28 cellular contexts compared by ENCODE assay signal in genomic region chr11:68242616-68243015, GRCh38.
"Had no signal": no experiment of that assay in that cellular context is flagged by ENCODE, and none has a peak within 500 bp of the region (broad histone marks: within the 10 kb centered on the region; RNA-seq: fewer than 3 reads in every experiment).

No MANE protein-coding gene starts in this region.

- H3K27ac Mint-ChIP-seq: stimulated activated effector memory CD8-positive, alpha-beta T cell treated with anti-CD3 and anti-CD28 coated beads, Interleukin-12 subunit alpha, Interleukin-12 subunit beta, amount 100 ng/mL, for 72 hours; stimulated activated memory B cell treated with anti-CD40 and anti-IgM and Interleukin-4, amounts not matched to agents 10 μg/mL and 1 μg/mL and 100 μg/mL, for 72 hours; stimulated activated naive B cell treated with anti-CD40 and anti-IgM and Interleukin-4, amounts not matched to agents 10 μg/mL and 1 μg/mL and 100 μg/mL, for 72 hours; stimulated activated naive CD8-positive, alpha-beta T cell treated with anti-CD3 and anti-CD28 coated beads, Interleukin-15, amount 100 ng/mL, for 72 hours; stimulated activated naive CD8-positive, alpha-beta T cell treated with anti-CD3 and anti-CD28 coated beads, Interleukin-15, Interleukin-2, amounts not matched to agents 100 ng/mL and 50 ng/mL, for 24 hours; type B pancreatic cell had no signal

- H3K36me3 ChIP-seq: stomach, suprapubic skin, thoracic aorta, thyroid gland, tibial artery, tibial nerve, transverse colon, upper lobe of left lung, upper lobe of right lung, uterus, vagina had no signal

- FAIRE-seq: urothelium cell line had no signal

- H3K36me3 Mint-ChIP-seq: stimulated activated effector memory CD8-positive, alpha-beta T cell treated with anti-CD3 and anti-CD28 coated beads, Interleukin-12 subunit alpha, Interleukin-12 subunit beta, amount 100 ng/mL, for 72 hours; stimulated activated memory B cell treated with anti-CD40 and anti-IgM and Interleukin-4, amounts not matched to agents 10 μg/mL and 1 μg/mL and 100 μg/mL, for 72 hours; type B pancreatic cell had no signal

- H3K27ac ChIP-seq: stomach, suprapubic skin, testis, thoracic aorta, thyroid gland, tibial artery, tibial nerve, transverse colon, upper lobe of left lung, upper lobe of right lung, uterus, vagina had no signal

- H3K4me1 ChIP-seq: stomach, suprapubic skin, testis, thyroid gland, tibial artery, tibial nerve, transverse colon, upper lobe of left lung, upper lobe of right lung, uterus, vagina had no signal

- H3K9me3 Mint-ChIP-seq: stimulated activated effector memory CD8-positive, alpha-beta T cell treated with anti-CD3 and anti-CD28 coated beads, Interleukin-12 subunit alpha, Interleukin-12 subunit beta, amount 100 ng/mL, for 72 hours; stimulated activated memory B cell treated with anti-CD40 and anti-IgM and Interleukin-4, amounts not matched to agents 10 μg/mL and 1 μg/mL and 100 μg/mL, for 72 hours; stimulated activated naive CD8-positive, alpha-beta T cell treated with anti-CD3 and anti-CD28 coated beads, Interleukin-15, amount 100 ng/mL, for 72 hours; type B pancreatic cell had no signal

- H3K27me3 ChIP-seq: stomach, testis, thyroid gland, tibial nerve, transverse colon, upper lobe of left lung, upper lobe of right lung, uterus, vagina had no signal

- H3K9me3 ChIP-seq: suprapubic skin, testis, thoracic aorta, thyroid gland, tibial artery, transverse colon, upper lobe of left lung, upper lobe of right lung, uterus, vagina had no signal

- ATAC-seq: stimulated activated effector memory CD8-positive, alpha-beta T cell treated with anti-CD3 and anti-CD28 coated beads, Interleukin-12 subunit alpha, Interleukin-12 subunit beta, amount 100 ng/mL, for 72 hours; stimulated activated memory B cell treated with anti-CD40 and anti-IgM and Interleukin-4, amounts not matched to agents 10 μg/mL and 1 μg/mL and 100 μg/mL, for 72 hours; stimulated activated naive B cell treated with anti-CD40 and anti-IgM and Interleukin-4, amounts not matched to agents 10 μg/mL and 1 μg/mL and 100 μg/mL, for 72 hours; stimulated activated naive CD8-positive, alpha-beta T cell treated with anti-CD3 and anti-CD28 coated beads, Interleukin-15, amount 100 ng/mL, for 72 hours; stimulated activated naive CD8-positive, alpha-beta T cell treated with anti-CD3 and anti-CD28 coated beads, Interleukin-15, Interleukin-2, amounts not matched to agents 100 U/mL and 50 U/mL, for 24 hours; upper lobe of right lung had no signal

- H3K4me3 Mint-ChIP-seq: stimulated activated effector memory CD8-positive, alpha-beta T cell treated with anti-CD3 and anti-CD28 coated beads, Interleukin-12 subunit alpha, Interleukin-12 subunit beta, amount 100 ng/mL, for 72 hours; stimulated activated memory B cell treated with anti-CD40 and anti-IgM and Interleukin-4, amounts not matched to agents 10 μg/mL and 1 μg/mL and 100 μg/mL, for 72 hours; stimulated activated naive B cell treated with anti-CD40 and anti-IgM and Interleukin-4, amounts not matched to agents 10 μg/mL and 1 μg/mL and 100 μg/mL, for 72 hours; stimulated activated naive CD8-positive, alpha-beta T cell treated with anti-CD3 and anti-CD28 coated beads, Interleukin-15, amount 100 ng/mL, for 72 hours; stimulated activated naive CD8-positive, alpha-beta T cell treated with anti-CD3 and anti-CD28 coated beads, Interleukin-15, Interleukin-2, amounts not matched to agents 100 ng/mL and 50 ng/mL, for 24 hours; type B pancreatic cell had no signal

- H3K4me3 ChIP-seq: stomach, suprapubic skin, testis, thoracic aorta, thyroid gland, tibial artery, tibial nerve, transverse colon, upper lobe of left lung, upper lobe of right lung, uterus, vagina had no signal

- H3K4me1 Mint-ChIP-seq: stimulated activated effector memory CD8-positive, alpha-beta T cell treated with anti-CD3 and anti-CD28 coated beads, Interleukin-12 subunit alpha, Interleukin-12 subunit beta, amount 100 ng/mL, for 72 hours; stimulated activated memory B cell treated with anti-CD40 and anti-IgM and Interleukin-4, amounts not matched to agents 10 μg/mL and 1 μg/mL and 100 μg/mL, for 72 hours; stimulated activated naive B cell treated with anti-CD40 and anti-IgM and Interleukin-4, amounts not matched to agents 10 μg/mL and 1 μg/mL and 100 μg/mL, for 72 hours; stimulated activated naive CD8-positive, alpha-beta T cell treated with anti-CD3 and anti-CD28 coated beads, Interleukin-15, amount 100 ng/mL, for 72 hours had no signal

- H3K27me3 Mint-ChIP-seq: stimulated activated naive CD8-positive, alpha-beta T cell treated with anti-CD3 and anti-CD28 coated beads, Interleukin-15, amount 100 ng/mL, for 72 hours; type B pancreatic cell had no signal

- DNase-seq: stimulated activated CD4-positive, alpha-beta T cell treated with anti-CD3 and anti-CD28 coated beads, Interleukin-2, amount 100 ng/mL, for 48 hours; stimulated activated CD4-positive, alpha-beta T cell treated with anti-CD3 and anti-CD28 coated beads, Interleukin-4, amount 100 ng/mL, for 1 hour; stimulated activated CD4-positive, alpha-beta T cell treated with anti-CD3 and anti-CD28 coated beads, Interleukin-4, amount 100 ng/mL, for 24 hours; stimulated activated CD4-positive, alpha-beta T cell treated with anti-CD3 and anti-CD28 coated beads, Interleukin-4, amount 100 ng/mL, for 4 hours; stimulated activated CD8-positive, alpha-beta memory T cell treated with anti-CD3 and anti-CD28 coated beads, Interleukin-4, amount 100 ng/mL, for 48 hours; stimulated activated naive B cell treated with anti-CD40 and anti-IgM and Interleukin-4, amounts not matched to agents 10 μg/mL and 1 μg/mL and 100 μg/mL, for 72 hours; stimulated activated naive CD4-positive, alpha-beta T cell; stimulated activated naive CD4-positive, alpha-beta T cell treated with Interleukin-2 at 50 U/mL for 16 hours; stimulated activated naive CD8-positive, alpha-beta T cell treated with anti-CD3 and anti-CD28 coated beads, Interleukin-15, amount 100 ng/mL, for 72 hours; stimulated activated naive CD8-positive, alpha-beta T cell treated with anti-CD3 and anti-CD28 coated beads, Interleukin-15, Interleukin-2, amounts not matched to agents 100 U/mL and 50 U/mL, for 24 hours; stomach; testis; thyroid gland; tibial artery; transverse colon; trophoblast cell; upper lobe of left lung; upper lobe of right lung; uterus had no signal
